In genomic region chr2:213152065-213152794, GRCh38 we compare ENCODE assay signal across 1 cellular context.
A peak's percentile ranks its signal among the peaks of the same experiment; 100 is the strongest.
TF ChIP-seq lines count a peak whose summit lies in the region.

No MANE protein-coding gene starts in this region.

TF ChIP-seq in WTC11, 78 proteins besides CTCF, POLR2A, EP300 and RAD21 (continued from another document):
- TF ChIP-seq ERG (CRISPR knock-in tag; IDR thresholded peaks at IDR 0.05): no peak
- no peak for TF ChIP-seq TP53 (CRISPR knock-in tag; IDR thresholded peaks at IDR 0.05)
- no peak for TF ChIP-seq TEAD4 (CRISPR knock-in tag; IDR thresholded peaks at IDR 0.05)
- no peak for TF ChIP-seq MLX (CRISPR knock-in tag; IDR thresholded peaks at IDR 0.05)
- no peak for TF ChIP-seq FOXK1 (CRISPR knock-in tag; IDR thresholded peaks at IDR 0.05)
- 0 out of 2 replicates have a peak, but pooled peaks have one; percentile 10 for TF ChIP-seq ZNF423 (CRISPR knock-in tag; IDR thresholded peaks at IDR 0.05)
- no peak for TF ChIP-seq USF2 (CRISPR knock-in tag; IDR thresholded peaks at IDR 0.05)
- TF ChIP-seq ARID4B (CRISPR knock-in tag; IDR thresholded peaks at IDR 0.05; ENCODE audit: borderline replicate concordance): 0 out of 2 replicates have a peak, but pooled peaks have one; percentile 8
- no peak for TF ChIP-seq RELA (CRISPR knock-in tag; IDR thresholded peaks at IDR 0.05; ENCODE audit: borderline replicate concordance)
- no peak for TF ChIP-seq PREB (CRISPR knock-in tag; IDR thresholded peaks at IDR 0.05; ENCODE audit: borderline replicate concordance)
- no peak for TF ChIP-seq ATF6 (CRISPR knock-in tag; IDR thresholded peaks at IDR 0.05)
- no peak for TF ChIP-seq EMX1 (CRISPR knock-in tag; IDR thresholded peaks at IDR 0.05)
- no peak for TF ChIP-seq AFF4 (CRISPR knock-in tag; IDR thresholded peaks at IDR 0.05; ENCODE audit: borderline replicate concordance)
- TF ChIP-seq USF1 (CRISPR knock-in tag; IDR thresholded peaks at IDR 0.05): no peak
